Comparison of ENCODE assay signal across 26 cellular contexts in the genomic region with DNA sequence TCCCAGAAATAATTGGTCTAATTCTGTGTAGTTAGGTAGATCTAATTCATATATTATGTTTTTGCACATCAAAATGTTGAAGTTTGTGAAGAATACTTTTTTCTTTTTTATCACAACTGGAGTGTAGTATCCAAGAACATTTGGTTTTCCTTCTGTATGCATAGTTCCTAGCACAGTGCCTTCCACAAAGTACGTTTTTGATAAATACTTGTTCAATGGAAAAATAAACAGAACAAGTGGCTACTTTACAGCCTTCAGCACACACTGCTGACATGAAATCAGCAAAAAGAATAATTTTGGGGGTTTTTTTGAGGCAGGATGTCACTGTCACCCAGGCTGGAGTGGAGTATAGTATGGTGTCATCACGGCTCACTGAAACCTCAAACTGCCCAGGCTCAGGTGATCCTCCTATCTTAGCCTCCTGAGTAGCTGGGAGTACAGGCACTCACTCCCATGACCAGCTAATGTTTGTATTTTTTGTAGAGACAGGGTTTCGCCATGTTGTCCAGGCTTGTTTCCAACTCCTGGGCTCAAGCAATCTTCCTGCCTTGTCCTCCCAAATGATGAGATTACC.
DNase-seq lines count a peak whose midpoint lies in the region; ATAC-seq, FAIRE-seq and TF ChIP-seq lines count a peak whose summit lies in the region.
"Had no signal": no experiment of that assay in that cellular context is flagged by ENCODE, and none has a peak within 500 bp of the region (broad histone marks: within the 10 kb centered on the region; RNA-seq: fewer than 3 reads in every experiment).

No MANE protein-coding gene starts in this region.

- peak; percentile 44 for ATAC-seq in activated CD4-positive, alpha-beta T cell treated with anti-CD3 and anti-CD28 coated beads for 36 hours
- ATAC-seq in GM12878, result peak; percentile 48
- no peak for ATAC-seq in Right ventricle myocardium inferior
- ATAC-seq: A549 had no signal

- WGBS in GM12878 (ENCODE audit: insufficient coverage, insufficient replicate concordance, low lambda C conversion rate, missing lambda C conversion rate), result 40% methylated on average over 3 of the region's 3 CpGs
- 52% methylated on average over 3 of the region's 3 CpGs for WGBS in prostate gland

- TF ChIP-seq POLR2A in GM12878 (IDR thresholded peaks at IDR 0.05; ENCODE audit: low read depth, low read length) (no peak), prostate gland (IDR thresholded peaks at IDR 0.05) (no peak)

- BruUV-seq in GM12878 (replicated peaks; lab: Mats Ljungman, UMichigan), result no TSS peak

- H3K4me3 Mint-ChIP-seq in activated CD4-positive, alpha-beta T cell treated with anti-CD3 and anti-CD28 coated beads for 36 hours, result no peak overlapping the region
- H3K4me3 Mint-ChIP-seq: activated naive CD4-positive, alpha-beta T cell treated with anti-CD3 and anti-CD28 coated beads for 36 hours; B cell; dendritic cell treated with granulocyte-macrophage colony-stimulating factor and Interleukin-4, amounts not matched to agents 40 ng/mL and 50 ng/mL, for 4 days; H9; type B pancreatic cell had no signal

- no peak for FAIRE-seq in GM12878 (lab: Jason Lieb, UNC)
- FAIRE-seq: kidney had no signal

- H3K27me3 ChIP-seq in GM12878 (replicated peaks in 1 of 2; ENCODE audit: control insufficient read depth in 2 of 2, insufficient read depth in 2 of 2, low read length in 1 of 2), result no peaks in the 10 kb centered on the region
- H3K27me3 ChIP-seq in prostate gland (replicated peaks; ENCODE audit: insufficient read depth), result no peaks in the 10 kb centered on the region
- no peaks in the 10 kb centered on the region for H3K27me3 ChIP-seq in brain microvascular endothelial cell (replicated peaks)
- H3K27me3 ChIP-seq: sigmoid colon had no signal

- H4K20me1 ChIP-seq in GM12878 (ENCODE audit: control insufficient read depth, insufficient read depth), result no peaks in the 10 kb centered on the region

- no peaks in the 10 kb centered on the region for H3K9me3 ChIP-seq in KOPT-K1 (ENCODE audit: insufficient read depth, low read length, poor library complexity, severe bottlenecking)
- H3K9me3 ChIP-seq in GM12878 (replicated peaks; ENCODE audit: control insufficient read depth, insufficient read depth, low read length), result no peaks in the 10 kb centered on the region
- H3K9me3 ChIP-seq in prostate gland, result no peaks in the 10 kb centered on the region
- H3K9me3 ChIP-seq: A549, sigmoid colon, SK-N-SH had no signal

- SMC1A ChIA-PET in GM12878 (lab: Charles Lee; ENCODE audit: uncharacterized antibody, unreplicated experiment), result interaction anchor here (1.3 to 1.6 kb wide), 2 partner anchors 11 to 13 kb away, joined by 3 to 5 read pairs; no protein-coding TSS in a partner anchor

- intact Hi-C loops in activated CD4-positive, alpha-beta T cell treated with anti-CD3 and anti-CD28 coated beads for 36 hours (cut with DNase I, micrococcal nuclease), result no loop called here
- intact Hi-C loops in GM12878 (cut with micrococcal nuclease; ENCODE audit: unreplicated experiment) (no loop called here), prostate gland (cut with DNase I) (no loop called here), Right ventricle myocardium inferior (cut with DNase I) (no loop called here)

- H3K4me3 ChIP-seq in GM12878 (no peak overlapping the region), prostate gland (no peak overlapping the region), brain microvascular endothelial cell (ENCODE audit: low read depth, low read length) (no peak overlapping the region)
- H3K4me3 ChIP-seq: A549, sigmoid colon had no signal

- POLR2A ChIA-PET in activated CD4-positive, alpha-beta T cell treated with anti-CD3 and anti-CD28 coated beads for 36 hours (lab: Charles Lee), result no interaction called here
- POLR2A ChIA-PET in GM12878 (lab: Charles Lee), result no interaction called here

- no peak for TF ChIP-seq RAD21 in GM12878 (IDR thresholded peaks at IDR 0.05; ENCODE audit: insufficient read depth, low read depth, low read length)

- in situ Hi-C loops in GM12878 (cut with MboI) (no loop called here), brain microvascular endothelial cell (cut with HindIII; ENCODE audit: low pct_ligation_motif_present, low sequenced_read_pairs) (no loop called here)

- DNase-seq in activated CD4-positive, alpha-beta T cell treated with anti-CD3 and anti-CD28 coated beads for 36 hours, result no peak
- no peak for DNase-seq in activated CD4-positive, alpha-beta T cell treated with anti-CD3 and anti-CD28 coated beads, Interleukin-2, amount 50 U/mL, for 4 hours
- DNase-seq in GM12878 (ENCODE audit: low read depth, low spot score), result no peak
- no peak for DNase-seq in prostate gland (ENCODE audit: low spot score)
- DNase-seq in Right ventricle myocardium inferior (ENCODE audit: missing footprints), result no peak
- no peak for DNase-seq in brain microvascular endothelial cell
- DNase-seq in NCI-H82 treated with DMSO at 0.1 percent for 48 hours (lab: John Stamatoyannopoulos, UW; ENCODE audit: unreplicated experiment), result no peak
- DNase-seq: activated CD4-positive, alpha-beta T cell treated with anti-CD3 and anti-CD28 coated beads for 48 hours; activated CD8-positive, alpha-beta memory T cell treated with anti-CD3 and anti-CD28 coated beads, Interleukin-2, amount 50 U/mL, for 48 hours; activated naive CD4-positive, alpha-beta T cell treated with anti-CD3 and anti-CD28 coated beads for 36 hours; aorta; COR-L47; H9; kidney; MV-4-11; NCI-H2171; NCI-H524 treated with DMSO at 0.1 percent for 48 hours; sigmoid colon; SK-N-SH had no signal

- H3K27ac ChIP-seq in KOPT-K1 (ENCODE audit: low read depth, low read length, poor library complexity, severe bottlenecking) (peak overlapping the region; percentile 99), GM12878 (ENCODE audit: control insufficient read depth, insufficient read depth) (no peak overlapping the region), prostate gland (peak overlapping the region; percentile 74 to 83), brain microvascular endothelial cell (no peak overlapping the region)
- H3K27ac ChIP-seq: A549, KMS-11, RWPE1, sigmoid colon had no signal

- no peaks in the 10 kb centered on the region for H3K9me3 Mint-ChIP-seq in activated CD4-positive, alpha-beta T cell treated with anti-CD3 and anti-CD28 coated beads for 36 hours (ENCODE audit: low read depth)
- H3K9me3 Mint-ChIP-seq: activated naive CD4-positive, alpha-beta T cell treated with anti-CD3 and anti-CD28 coated beads for 36 hours; dendritic cell treated with granulocyte-macrophage colony-stimulating factor and Interleukin-4, amounts not matched to agents 40 ng/mL and 50 ng/mL, for 4 days; H9; type B pancreatic cell had no signal

- H3K27me3 Mint-ChIP-seq in activated CD4-positive, alpha-beta T cell treated with anti-CD3 and anti-CD28 coated beads for 36 hours, result no peaks in the 10 kb centered on the region
- H3K27me3 Mint-ChIP-seq: dendritic cell treated with granulocyte-macrophage colony-stimulating factor and Interleukin-4, amounts not matched to agents 40 ng/mL and 50 ng/mL, for 4 days had no signal

- H3K79me2 ChIP-seq in GM12878 (ENCODE audit: control insufficient read depth, insufficient read depth, low read length), result no peaks in the 10 kb centered on the region

- H3K36me3 Mint-ChIP-seq in activated CD4-positive, alpha-beta T cell treated with anti-CD3 and anti-CD28 coated beads for 36 hours (ENCODE audit: low read depth), result peaks cover 3% of the 10 kb centered on the region
- H3K36me3 Mint-ChIP-seq: type B pancreatic cell had no signal

- RAD21 ChIA-PET in GM12878 (lab: Charles Lee; ENCODE audit: unreplicated experiment), result no interaction called here

- H3K4me1 ChIP-seq in GM12878 (ENCODE audit: control insufficient read depth, insufficient read depth, low read length) (no peaks in the 10 kb centered on the region), prostate gland (replicated peaks) (no peaks in the 10 kb centered on the region)
- H3K4me1 ChIP-seq: A549, sigmoid colon had no signal

- TF ChIP-seq EP300 in GM12878 (IDR thresholded peaks at IDR 0.05; ENCODE audit: borderline replicate concordance in 1 of 2, control insufficient read depth in 1 of 2, low read depth in 2 of 2, low read length in 2 of 2), result no peak

- no peak overlapping the region for H3K4me2 ChIP-seq in GM12878 (ENCODE audit: control insufficient read depth, insufficient read depth)
- H3K4me2 ChIP-seq: A549, KMS-11, SK-N-SH had no signal

- CTCF ChIA-PET in activated CD4-positive, alpha-beta T cell treated with anti-CD3 and anti-CD28 coated beads for 36 hours (lab: Charles Lee), result interaction anchor here (1.1 kb wide), 1 partner anchor 122 kb away, joined by 3 read pairs; no protein-coding TSS in a partner anchor
- CTCF ChIA-PET in GM12878 (lab: Yijun Ruan, JAX), result interaction anchor here (1.3 kb wide), 1 partner anchor 74 kb away, joined by 3 read pairs; no protein-coding TSS in a partner anchor

- H3K27ac Mint-ChIP-seq in activated CD4-positive, alpha-beta T cell treated with anti-CD3 and anti-CD28 coated beads for 36 hours, result no peak overlapping the region
- H3K27ac Mint-ChIP-seq: activated naive CD4-positive, alpha-beta T cell treated with anti-CD3 and anti-CD28 coated beads for 36 hours; B cell; dendritic cell treated with granulocyte-macrophage colony-stimulating factor and Interleukin-4, amounts not matched to agents 40 ng/mL and 50 ng/mL, for 4 days; H9; type B pancreatic cell had no signal

- H2AFZ ChIP-seq in GM12878 (ENCODE audit: control insufficient read depth, low read depth, low read length), result no peak overlapping the region

- H3K36me3 ChIP-seq in KOPT-K1 (ENCODE audit: insufficient read depth, low read length) (peaks cover 94% of the 10 kb centered on the region), GM12878 (ENCODE audit: control insufficient read depth in 2 of 2, insufficient read depth in 2 of 2, low read length in 1 of 2) (no peaks in the 10 kb centered on the region), prostate gland (no peaks in the 10 kb centered on the region), brain microvascular endothelial cell (replicated peaks) (no peaks in the 10 kb centered on the region)
- H3K36me3 ChIP-seq: sigmoid colon had no signal

- TF ChIP-seq CTCF in GM12878 (IDR thresholded peaks at IDR 0.05 in 2 of 3, conservative IDR thresholded peaks at IDR 0.05 in 1 of 3; ENCODE audit: control insufficient read depth in 2 of 3, extremely low read depth in 1 of 3, insufficient read depth in 1 of 3, low read depth in 3 of 3, low read length in 3 of 3), result no peak
- no peak for TF ChIP-seq CTCF in prostate gland (IDR thresholded peaks at IDR 0.05)
- TF ChIP-seq CTCF in brain microvascular endothelial cell (IDR thresholded peaks at IDR 0.05; ENCODE audit: low read depth, low read length, missing control alignments), result no peak

- no peak overlapping the region for H3K9ac ChIP-seq in GM12878 (ENCODE audit: control insufficient read depth, insufficient read depth, low read length)
- H3K9ac ChIP-seq: KMS-11, SK-N-SH had no signal

- peaks cover 2% of the 10 kb centered on the region for H3K4me1 Mint-ChIP-seq in activated CD4-positive, alpha-beta T cell treated with anti-CD3 and anti-CD28 coated beads for 36 hours
- H3K4me1 Mint-ChIP-seq: H9 had no signal

TF ChIP-seq in GM12878, 131 proteins besides CTCF, POLR2A, EP300 and RAD21 (continues in another document):
- no peak for TF ChIP-seq MEF2A (IDR thresholded peaks at IDR 0.05; ENCODE audit: insufficient read depth, low read depth, low read length)
- TF ChIP-seq KAT2A (conservative IDR thresholded peaks at IDR 0.05; ENCODE audit: control insufficient read depth, low read depth, low read length), result no peak
- TF ChIP-seq ZNF274 (IDR thresholded peaks at IDR 0.05; ENCODE audit: insufficient read depth, insufficient read length), result no peak

Comparison
In these comparisons a context has a peak if more than half of its experiments do, and no peak if none do; other contexts are left out.
1. H3K27ac ChIP-seq: peak in KOPT-K1 (single experiment) and prostate gland (2 of 2); none in GM12878 (single experiment) and brain microvascular endothelial cell (single experiment).